Comparison of ENCODE assay signal across 17 cellular contexts in the genomic region with DNA sequence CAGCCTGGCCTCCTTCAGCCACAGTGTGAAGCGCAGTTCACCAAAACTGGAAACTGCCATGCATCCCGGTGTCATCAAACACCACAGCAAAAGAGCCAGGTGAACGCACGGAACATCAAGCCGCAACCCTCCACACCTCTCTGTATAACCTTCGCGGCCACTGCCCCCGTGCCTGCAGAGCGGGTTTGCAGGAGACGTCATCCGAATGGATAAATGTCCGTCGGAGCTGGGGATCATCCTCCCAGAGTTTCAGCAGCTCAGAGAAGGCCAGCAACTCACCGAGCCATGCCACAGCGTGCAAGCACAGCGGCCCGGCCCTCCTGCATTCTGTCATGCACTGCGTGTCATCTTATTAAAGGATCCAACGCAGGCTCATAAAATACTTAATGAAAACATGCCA.
DNase-seq lines count a peak whose midpoint lies in the region; TF ChIP-seq lines count a peak whose summit lies in the region.
"Had no signal": no experiment of that assay in that cellular context is flagged by ENCODE, and none has a peak within 500 bp of the region (broad histone marks: within the 10 kb centered on the region; RNA-seq: fewer than 3 reads in every experiment).

No MANE protein-coding gene starts in this region.

- no peak overlapping the region for H2AFZ ChIP-seq in H9 (ENCODE audit: low read length)
- H2AFZ ChIP-seq in neural progenitor cell (replicated peaks), result no peak overlapping the region
- H2AFZ ChIP-seq: GM23338 had no signal

- H2BK12ac ChIP-seq in H9 (ENCODE audit: insufficient read length, low read depth, low read length), result no peak overlapping the region

- H3K4me3 ChIP-seq in BLaER1 (no peak overlapping the region), neural progenitor cell (no peak overlapping the region), SJCRH30 (no peak overlapping the region)
- H3K4me3 ChIP-seq: GM12878, GM23338 had no signal

- H3K79me2 ChIP-seq in H9 (ENCODE audit: insufficient read depth, low read length) (no peaks in the 10 kb centered on the region), neural progenitor cell (ENCODE audit: low read depth) (no peaks in the 10 kb centered on the region)

- no CpG with 5 or more reads among the region's 19 CpGs for WGBS in H9 (ENCODE audit: extremely low coverage, insufficient read length, low lambda C conversion rate)

- no peak overlapping the region for H2BK20ac ChIP-seq in H9 (ENCODE audit: low read depth, low read length, poor library complexity, severe bottlenecking)

- no peak overlapping the region for H3K18ac ChIP-seq in H9 (ENCODE audit: insufficient read length, low read depth, low read length)

- H3K9me3 ChIP-seq in BLaER1 (peaks cover 7% of the 10 kb centered on the region), H9 (ENCODE audit: control insufficient read depth, low read depth, low read length) (no peaks in the 10 kb centered on the region), neural progenitor cell (ENCODE audit: low read depth) (no peaks in the 10 kb centered on the region), SJCRH30 (replicated peaks) (no peaks in the 10 kb centered on the region)

- no peaks in the 10 kb centered on the region for H3K23me2 ChIP-seq in H9 (ENCODE audit: insufficient read length, low read depth, low read length, poor library complexity, severe bottlenecking)

- H2BK15ac ChIP-seq in H9 (ENCODE audit: low read depth, low read length), result no peak overlapping the region

- H2BK120ac ChIP-seq in H9 (ENCODE audit: low read depth, low read length, poor library complexity, severe bottlenecking), result no peak overlapping the region

- peaks cover 3 to 15% of the 10 kb centered on the region in 2 experiments; a peak in 3 of 5 replicates for H3K9me3 Mint-ChIP-seq in H9
- peaks cover 12% of the 10 kb centered on the region for H3K9me3 Mint-ChIP-seq in neural progenitor cell

- H3K79me1 ChIP-seq in H9 (ENCODE audit: insufficient read depth, low read depth, low read length, poor library complexity, severe bottlenecking), result no peaks in the 10 kb centered on the region

- H3K14ac ChIP-seq in H9 (ENCODE audit: insufficient read depth, low read length), result no peak overlapping the region

- H3K23ac ChIP-seq in H9 (ENCODE audit: insufficient read length, low read depth, low read length), result no peak overlapping the region

- peaks cover 2 to 6% (median 4%) of the 10 kb centered on the region in 3 experiments; a peak in 2 of 7 replicates for H3K36me3 Mint-ChIP-seq in H9 (ENCODE audit: insufficient read depth in 1 of 3, low read depth in 3 of 3)
- peaks cover 3% of the 10 kb centered on the region for H3K36me3 Mint-ChIP-seq in neural progenitor cell

- intact Hi-C loops in posterior vena cava (cut with DNase I), result no loop called here

- no peaks in the 10 kb centered on the region; the same call in none of the 2 replicates for H3K27me3 Mint-ChIP-seq in H9 (ENCODE audit: low read depth)
- H3K27me3 Mint-ChIP-seq in neural progenitor cell (ENCODE audit: insufficient read depth, low read depth), result peaks cover 21% of the 10 kb centered on the region
- H3K27me3 Mint-ChIP-seq: CD4-positive, alpha-beta memory T cell had no signal

- no peak overlapping the region for H3T11ph ChIP-seq in H9 (ENCODE audit: low read length)

- H4K20me1 ChIP-seq in BLaER1 (peaks cover 9% of the 10 kb centered on the region; the same call in 1 of the 2 replicates), H9 (ENCODE audit: control insufficient read depth, insufficient read depth, insufficient read length) (no peaks in the 10 kb centered on the region), neural progenitor cell (ENCODE audit: low read depth) (no peaks in the 10 kb centered on the region)

- no peak overlapping the region for H4K5ac ChIP-seq in H9 (ENCODE audit: insufficient read length, low read depth, low read length)

- H3K56ac ChIP-seq in H9 (ENCODE audit: insufficient read length, low read depth, low read length), result no peak overlapping the region

- H3K4ac ChIP-seq in H9 (ENCODE audit: low read depth, low read length), result no peak overlapping the region

- H3K27ac ChIP-seq in BLaER1 (no peak overlapping the region), H9 (ENCODE audit: insufficient read length, low read depth, low read length) (no peak overlapping the region), neural progenitor cell (no peak overlapping the region), SJCRH30 (no peak overlapping the region)
- H3K27ac ChIP-seq: C4-2B had no signal

- H3K27me3 ChIP-seq in BLaER1, result no peaks in the 10 kb centered on the region
- H3K27me3 ChIP-seq in H9 (ENCODE audit: insufficient read depth, low read length), result no peaks in the 10 kb centered on the region
- H3K27me3 ChIP-seq in neural progenitor cell, result no peaks in the 10 kb centered on the region
- H3K27me3 ChIP-seq in SJCRH30, result peaks cover 53% of the 10 kb centered on the region

- no peak overlapping the region for H3K9ac ChIP-seq in BLaER1
- H3K9ac ChIP-seq in H9 (ENCODE audit: extremely low read depth, insufficient read length, low read length), result no peak overlapping the region
- H3K9ac ChIP-seq in neural progenitor cell, result no peak overlapping the region

- H2BK5ac ChIP-seq in H9 (ENCODE audit: insufficient read length, low read length), result no peak overlapping the region

- TF ChIP-seq CTCF in H9 (conservative IDR thresholded peaks at IDR 0.05), result no peak
- TF ChIP-seq CTCF in neural progenitor cell (IDR thresholded peaks at IDR 0.05), result no peak

- DNase-seq in H9 (peak; percentile 17), islet precursor cell (peak; percentile 33), neural progenitor cell (ENCODE audit: low spot score) (no peak), NCI-H510A (lab: John Stamatoyannopoulos, UW) (no peak), SJCRH30 (no peak), posterior vena cava (ENCODE audit: low spot score) (no peak), HK-2 (ENCODE audit: unreplicated experiment) (no peak)
- DNase-seq: ACHN; CD4-positive, alpha-beta memory T cell; DMS79; HCEC 1CT; HFFc6; IMR-90 had no signal

- H4K8ac ChIP-seq in H9 (replicated peaks; ENCODE audit: insufficient read length, low read depth, low read length), result no peak overlapping the region

- H3K4me3 Mint-ChIP-seq in H9 (no peak overlapping the region), neural progenitor cell (peak overlapping the region; percentile 43)
- H3K4me3 Mint-ChIP-seq: CD4-positive, alpha-beta memory T cell; GM23338; HFFc6 had no signal

- peak overlapping the region; percentile 90 for H3K4me2 ChIP-seq in BLaER1
- H3K4me2 ChIP-seq in H9 (ENCODE audit: insufficient read depth, insufficient read length, low read length), result no peak overlapping the region
- H3K4me2 ChIP-seq in neural progenitor cell, result no peak overlapping the region
- H3K4me2 ChIP-seq: GM23338 had no signal

- H2AK5ac ChIP-seq in H9 (ENCODE audit: insufficient read length, low read length), result no peak overlapping the region

- H3K27ac Mint-ChIP-seq in H9 (no peak overlapping the region), neural progenitor cell (peak overlapping the region; percentile 69)
- H3K27ac Mint-ChIP-seq: GM23338, HFFc6 had no signal

- no peak overlapping the region for H4K91ac ChIP-seq in H9 (ENCODE audit: insufficient read length, low read depth, low read length)

- peaks cover 24% of the 10 kb centered on the region for H3F3A ChIP-seq in neural progenitor cell (ENCODE audit: low read depth)

- H3K4me1 Mint-ChIP-seq in H9 (peaks cover 44 to 50% of the 10 kb centered on the region in 2 experiments), neural progenitor cell (peaks cover 57% of the 10 kb centered on the region)

- H3K4me1 ChIP-seq in BLaER1, result peaks cover 94% of the 10 kb centered on the region
- no peaks in the 10 kb centered on the region; the same call in 1 of the 2 replicates for H3K4me1 ChIP-seq in H9 (ENCODE audit: insufficient read depth, low read length)
- peaks cover 42% of the 10 kb centered on the region for H3K4me1 ChIP-seq in neural progenitor cell
- H3K4me1 ChIP-seq in SJCRH30, result no peaks in the 10 kb centered on the region

- no peaks in the 10 kb centered on the region for H3K36me3 ChIP-seq in BLaER1
- H3K36me3 ChIP-seq in neural progenitor cell, result no peaks in the 10 kb centered on the region
- H3K36me3 ChIP-seq in SJCRH30, result no peaks in the 10 kb centered on the region

Comparison
In these comparisons a context has a peak if more than half of its experiments do, and no peak if none do; other contexts are left out.
1. DNase-seq: peak in H9 (single experiment) and islet precursor cell (single experiment); none in neural progenitor cell (single experiment), NCI-H510A (single experiment), SJCRH30 (0 of 2), posterior vena cava (single experiment) and HK-2 (single experiment).